In the genomic region with DNA sequence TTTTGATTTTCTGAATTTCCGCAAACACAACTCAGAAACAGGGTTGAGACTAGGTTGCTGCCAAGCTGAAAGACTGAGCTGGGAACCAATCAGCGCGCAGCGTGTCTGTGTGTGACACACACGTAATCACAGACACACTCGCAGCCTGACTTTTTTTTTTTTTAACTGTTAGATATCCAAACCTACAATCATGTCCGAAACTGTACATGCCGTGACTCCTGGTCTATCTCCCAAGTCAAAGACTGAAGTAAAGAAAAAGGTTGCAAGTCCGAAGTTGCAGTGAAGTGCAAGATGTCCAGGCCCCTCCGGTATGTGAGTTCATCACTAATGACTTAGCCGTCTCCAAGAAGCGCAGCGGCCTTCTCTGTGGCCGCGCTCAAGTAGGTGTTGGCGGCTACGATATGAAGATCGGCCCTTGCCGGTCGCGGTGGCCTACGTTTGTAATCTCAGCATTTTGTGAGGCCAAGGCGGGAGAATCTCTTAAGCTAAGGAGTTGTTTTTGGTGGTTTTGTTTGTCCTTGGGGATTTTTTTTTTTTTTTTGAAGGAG, we compare ENCODE assay signal across 8 cellular contexts.
DNase-seq lines count a peak whose midpoint lies in the region; ATAC-seq, FAIRE-seq and TF ChIP-seq lines count a peak whose summit lies in the region.

No MANE protein-coding gene starts in this region.

- peaks cover 9% of the 10 kb centered on the region for H3K4me1 ChIP-seq in HUES64 (ENCODE audit: insufficient read depth, low read length)

- H3K36me3 ChIP-seq in HUES64 (ENCODE audit: insufficient read depth, low read length): no peaks in the 10 kb centered on the region; the same call in 1 of the 2 replicates

- H3K27me3 ChIP-seq in HUES64 (ENCODE audit: insufficient read depth, low read length): no peaks in the 10 kb centered on the region

- H3K36me3 Mint-ChIP-seq in glutamatergic neuron (ENCODE audit: unreplicated experiment): no peaks in the 10 kb centered on the region

- WGBS in HUES64: 3% methylated on average over 23 of the region's 23 CpGs

- H3K4me3 Mint-ChIP-seq in glutamatergic neuron (ENCODE audit: unreplicated experiment): peak overlapping the region; percentile 84

- H3K27ac Mint-ChIP-seq in glutamatergic neuron (ENCODE audit: unreplicated experiment): peak overlapping the region; percentile 57

- H3K9ac ChIP-seq in HUES64 (ENCODE audit: low read depth, low read length): peak overlapping the region; percentile 95

- no peak for FAIRE-seq in urothelium cell line (lab: Jason Lieb, UNC)

- peaks cover 10% of the 10 kb centered on the region for H3K9me3 Mint-ChIP-seq in glutamatergic neuron (ENCODE audit: unreplicated experiment)

- H3K4me3 ChIP-seq in HUES64 (ENCODE audit: low read length): peak overlapping the region; percentile 72

- peak; percentile 52 for ATAC-seq in SK-N-SH treated with all-trans-retinoic acid at 6 μM for 48 hours

- no peak for TF ChIP-seq CTCF in glutamatergic neuron (IDR thresholded peaks at IDR 0.05; ENCODE audit: partially characterized antibody, unreplicated experiment)

- DNase-seq in NK-92 treated with Interleukin-12 subunit alpha and Interleukin-12 subunit beta, amount 100 ng/mL, for 24 hours (lab: John Stamatoyannopoulos, UW): peak; percentile 82
- no peak for DNase-seq in NK-92 (lab: John Stamatoyannopoulos, UW; ENCODE audit: unreplicated experiment)
- peak; percentile 50 for DNase-seq in activated naive CD8-positive, alpha-beta T cell treated with anti-CD3 and anti-CD28 coated beads, Interleukin-2, amount 50 U/mL, for 16 hours (ENCODE audit: low read depth, low spot score)
- no peak for DNase-seq in glutamatergic neuron
- DNase-seq in occipital lobe (lab: John Stamatoyannopoulos, UW): peak; percentile 78
- peak; percentile 73 for DNase-seq in urothelium cell line (ENCODE audit: low spot score)

- peak overlapping the region; percentile 94 for H3K27ac ChIP-seq in HUES64 (ENCODE audit: low read depth, low read length)

- peaks cover 6% of the 10 kb centered on the region for H3K4me1 Mint-ChIP-seq in glutamatergic neuron (ENCODE audit: low read depth, unreplicated experiment)

- no peaks in the 10 kb centered on the region for H3K9me3 ChIP-seq in HUES64 (ENCODE audit: insufficient read depth, low read depth, low read length)

- H3K27me3 Mint-ChIP-seq in glutamatergic neuron (ENCODE audit: unreplicated experiment): peaks cover 3% of the 10 kb centered on the region

TF ChIP-seq in SK-N-SH treated with all-trans-retinoic acid at 6 μM for 48 hours, 23 proteins besides CTCF, POLR2A, EP300 and RAD21:
- TF ChIP-seq ZNF70 (CRISPR knock-in tag; IDR thresholded peaks at IDR 0.05) (no peak), GLIS3 (CRISPR knock-in tag; IDR thresholded peaks at IDR 0.05) (no peak), BACH2 (CRISPR knock-in tag; IDR thresholded peaks at IDR 0.05; ENCODE audit: borderline replicate concordance) (no peak), ZNF565 (CRISPR knock-in tag; conservative IDR thresholded peaks at IDR 0.05; ENCODE audit: low read depth) (no peak), SNAI2 (CRISPR knock-in tag; IDR thresholded peaks at IDR 0.05) (no peak), ZFP3 (CRISPR knock-in tag; IDR thresholded peaks at IDR 0.05) (no peak)
- TF ChIP-seq, protein P1, sequence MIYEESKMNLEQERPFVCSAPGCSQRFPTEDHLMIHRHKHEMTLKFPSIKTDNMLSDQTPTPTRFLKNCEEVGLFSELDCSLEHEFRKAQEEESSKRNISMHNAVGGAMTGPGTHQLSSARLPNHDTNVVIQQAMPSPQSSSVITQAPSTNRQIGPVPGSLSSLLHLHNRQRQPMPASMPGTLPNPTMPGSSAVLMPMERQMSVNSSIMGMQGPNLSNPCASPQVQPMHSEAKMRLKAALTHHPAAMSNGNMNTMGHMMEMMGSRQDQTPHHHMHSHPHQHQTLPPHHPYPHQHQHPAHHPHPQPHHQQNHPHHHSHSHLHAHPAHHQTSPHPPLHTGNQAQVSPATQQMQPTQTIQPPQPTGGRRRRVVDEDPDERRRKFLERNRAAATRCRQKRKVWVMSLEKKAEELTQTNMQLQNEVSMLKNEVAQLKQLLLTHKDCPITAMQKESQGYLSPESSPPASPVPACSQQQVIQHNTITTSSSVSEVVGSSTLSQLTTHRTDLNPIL (CRISPR knock-in tag; IDR thresholded peaks at IDR 0.05; ENCODE audit: low read depth): no peak
TF ChIP-seq in SK-N-SH treated with all-trans-retinoic acid at 6 μM for 48 hours: peak in this region for 0.

Comparison
In these comparisons a context has a peak if more than half of its experiments do, and no peak if none do; other contexts are left out.
1. DNase-seq: peak in NK-92 treated with Interleukin-12 subunit alpha and Interleukin-12 subunit beta, amount 100 ng/mL, for 24 hours (single experiment), activated naive CD8-positive, alpha-beta T cell treated with anti-CD3 and anti-CD28 coated beads, Interleukin-2, amount 50 U/mL, for 16 hours (single experiment), occipital lobe (single experiment) and urothelium cell line (single experiment); none in NK-92 (single experiment) and glutamatergic neuron (single experiment).